Comparison of ENCODE assay signal across 25 cellular contexts in genomic region chr4:17945303-17945702, GRCh38.
A peak's percentile ranks its signal among the peaks of the same experiment; 100 is the strongest.
DNase-seq lines count a peak whose midpoint lies in the region; ATAC-seq, FAIRE-seq and TF ChIP-seq lines count a peak whose summit lies in the region.
"Had no signal": no experiment of that assay in that cellular context is flagged by ENCODE, and none has a peak within 500 bp of the region (broad histone marks: within the 10 kb centered on the region; RNA-seq: fewer than 3 reads in every experiment).

No MANE protein-coding gene starts in this region.

- H2AFZ ChIP-seq in HepG2 (ENCODE audit: low read length), result no peak overlapping the region
- no peak overlapping the region for H2AFZ ChIP-seq in K562 (ENCODE audit: low read depth, low read length)

- H3K36me3 ChIP-seq in HepG2 (replicated peaks in 1 of 2; ENCODE audit: control insufficient read depth in 1 of 2, insufficient read depth in 2 of 2, low read length in 2 of 2) (no peaks in the 10 kb centered on the region), right lobe of liver (no peaks in the 10 kb centered on the region), K562 (ENCODE audit: control insufficient read depth, insufficient read depth, low read length) (peaks cover 11% of the 10 kb centered on the region; the same call in 1 of the 3 replicates)

- TF ChIP-seq EP300 in HepG2 (IDR thresholded peaks at IDR 0.05; ENCODE audit: low read depth in 2 of 2, low read length in 2 of 2) (no peak), HepG2 (CRISPR knock-in tag; IDR thresholded peaks at IDR 0.05; ENCODE audit: borderline replicate concordance) (no peak), K562 (IDR thresholded peaks at IDR 0.05; ENCODE audit: low read length) (no peak)

- no peak overlapping the region for H3K27ac Mint-ChIP-seq in T-cell
- H3K27ac Mint-ChIP-seq: CD14-positive monocyte; CD4-positive, alpha-beta memory T cell; CD4-positive, CD25-positive, alpha-beta regulatory T cell; CD8-positive, alpha-beta memory T cell had no signal

- no peaks in the 10 kb centered on the region for H3K9me3 Mint-ChIP-seq in T-cell
- H3K9me3 Mint-ChIP-seq: CD14-positive monocyte; CD4-positive, alpha-beta memory T cell; CD4-positive, CD25-positive, alpha-beta regulatory T cell; CD8-positive, alpha-beta memory T cell had no signal

- no peak overlapping the region for H3K4me3 Mint-ChIP-seq in T-cell
- H3K4me3 Mint-ChIP-seq: CD14-positive monocyte; CD4-positive, alpha-beta memory T cell; CD4-positive, CD25-positive, alpha-beta regulatory T cell; CD8-positive, alpha-beta memory T cell had no signal

- H3K27ac ChIP-seq in HepG2 (ENCODE audit: extremely low read length, insufficient read depth, low read length) (no peak overlapping the region), right lobe of liver (no peak overlapping the region), K562 (ENCODE audit: extremely low read depth, low read depth, low read length) (no peak overlapping the region)
- H3K27ac ChIP-seq: 22Rv1, BLaER1 had no signal

- no peaks in the 10 kb centered on the region for H3K4me1 Mint-ChIP-seq in T-cell
- H3K4me1 Mint-ChIP-seq: CD14-positive monocyte had no signal

- H3K9ac ChIP-seq in HepG2 (ENCODE audit: insufficient read depth, low read depth, low read length), result no peak overlapping the region
- no peak overlapping the region for H3K9ac ChIP-seq in K562 (ENCODE audit: insufficient read depth in 1 of 2, low read depth in 2 of 2, low read length in 2 of 2)
- H3K9ac ChIP-seq: BLaER1 had no signal

- in situ Hi-C loops in HepG2 (cut with HindIII; ENCODE audit: extremely low pct_ligation_motif_present, low pct_unique_long_range_greater_than_20kb), result no loop called here
- in situ Hi-C loops in K562 (cut with MboI), result no loop called here

- H3K4me1 ChIP-seq in HepG2 (ENCODE audit: insufficient read depth, low read length) (no peaks in the 10 kb centered on the region), right lobe of liver (no peaks in the 10 kb centered on the region), K562 (replicated peaks in 1 of 2; ENCODE audit: control insufficient read depth in 2 of 2, insufficient read depth in 2 of 2, low read length in 2 of 2) (no peaks in the 10 kb centered on the region)
- H3K4me1 ChIP-seq: BLaER1 had no signal

- H3K9me3 ChIP-seq in HepG2 (ENCODE audit: low read length) (no peaks in the 10 kb centered on the region), right lobe of liver (no peaks in the 10 kb centered on the region), K562 (replicated peaks; ENCODE audit: control insufficient read depth, insufficient read depth, low read depth, low read length) (no peaks in the 10 kb centered on the region)
- H3K9me3 ChIP-seq: BE2C, BLaER1 had no signal

- CTCF ChIA-PET in HepG2 (lab: Yijun Ruan, JAX; ENCODE audit: low intra/inter-chr PET ratio, low total read pairs), result no interaction called here
- CTCF ChIA-PET in K562 (lab: Yijun Ruan, JAX; ENCODE audit: low intra/inter-chr PET ratio), result no interaction called here
- CTCF ChIA-PET in T-cell (lab: Charles Lee), result no interaction called here

- TF ChIP-seq CTCF in HepG2 (CRISPR knock-in tag; IDR thresholded peaks at IDR 0.05) (no peak), right lobe of liver (IDR thresholded peaks at IDR 0.05) (no peak), K562 (IDR thresholded peaks at IDR 0.05 in 2 of 3, conservative IDR thresholded peaks at IDR 0.05 in 1 of 3; ENCODE audit: insufficient read depth in 2 of 3, low read depth in 1 of 3, low read length in 3 of 3) (no peak)

- TF ChIP-seq RAD21 in HepG2 (CRISPR knock-in tag; IDR thresholded peaks at IDR 0.05) (no peak), K562 (CRISPR knock-in tag; conservative IDR thresholded peaks at IDR 0.05 in 1 of 2, IDR thresholded peaks at IDR 0.05 in 1 of 2) (no peak)

- 0 out of 2 replicates have a peak, but pooled peaks cover 2% of the 10 kb centered on the region for H4K20me1 ChIP-seq in HepG2 (ENCODE audit: insufficient read depth, low read length)
- no peaks in the 10 kb centered on the region for H4K20me1 ChIP-seq in K562 (replicated peaks; ENCODE audit: control insufficient read depth, insufficient read depth, low read length)
- H4K20me1 ChIP-seq: BLaER1 had no signal

- WGBS in HepG2 (ENCODE audit: low lambda C conversion rate), result 99% methylated on average over 2 of the region's 2 CpGs
- 91% methylated on average over 2 of the region's 2 CpGs for WGBS in right lobe of liver (ENCODE audit: insufficient coverage, low coverage, low lambda C conversion rate, missing lambda C conversion rate)
- WGBS in K562 (ENCODE audit: insufficient coverage, low coverage, missing lambda C conversion rate), result 93% methylated on average over 2 of the region's 2 CpGs

- no peaks in the 10 kb centered on the region for H3K27me3 ChIP-seq in HepG2 (ENCODE audit: control insufficient read depth in 1 of 2, insufficient read depth in 2 of 2, low read length in 2 of 2)
- H3K27me3 ChIP-seq in right lobe of liver, result no peaks in the 10 kb centered on the region
- H3K27me3 ChIP-seq in K562 (ENCODE audit: control insufficient read depth in 2 of 2, insufficient read depth in 2 of 2, low read length in 2 of 2), result no peaks in the 10 kb centered on the region
- H3K27me3 ChIP-seq: BE2C, BLaER1 had no signal

- H3K36me3 Mint-ChIP-seq in T-cell, result peaks cover 26% of the 10 kb centered on the region

- TF ChIP-seq POLR2A in HepG2 (IDR thresholded peaks at IDR 0.05; ENCODE audit: insufficient read depth in 1 of 2, low read depth in 2 of 2, low read length in 2 of 2) (no peak), right lobe of liver (IDR thresholded peaks at IDR 0.05) (no peak), K562 (conservative IDR thresholded peaks at IDR 0.05) (no peak)

- ATAC-seq in HepG2, result no peak
- no peak for ATAC-seq in right lobe of liver
- no peak for ATAC-seq in K562
- no peak for ATAC-seq in T-cell (replicated peaks in 1 of 4)
- ATAC-seq: GM12878 had no signal

- H3K79me2 ChIP-seq in HepG2 (ENCODE audit: insufficient read depth, low read length) (no peaks in the 10 kb centered on the region), K562 (ENCODE audit: control insufficient read depth, insufficient read depth, low read length) (no peaks in the 10 kb centered on the region)

- POLR2A ChIA-PET in HepG2 (lab: Yijun Ruan, JAX) (no interaction called here), K562 (lab: Yijun Ruan, JAX) (no interaction called here), T-cell (lab: Charles Lee) (no interaction called here)

- H3K4me3 ChIP-seq in HepG2 (replicated peaks in 1 of 3; ENCODE audit: insufficient read depth in 1 of 3, low read depth in 2 of 3, low read length in 3 of 3) (no peak overlapping the region), right lobe of liver (no peak overlapping the region), K562 (no peak overlapping the region)
- H3K4me3 ChIP-seq: BLaER1, GM12878 had no signal

- H3K27me3 Mint-ChIP-seq in T-cell, result no peaks in the 10 kb centered on the region
- H3K27me3 Mint-ChIP-seq: CD4-positive, alpha-beta memory T cell; CD4-positive, CD25-positive, alpha-beta regulatory T cell; CD8-positive, alpha-beta memory T cell had no signal

- no TSS peak for BruUV-seq in HepG2 (replicated peaks; lab: Mats Ljungman, UMichigan)
- no TSS peak for BruUV-seq in K562 (replicated peaks; lab: Mats Ljungman, UMichigan)

- no peak overlapping the region for H3K4me2 ChIP-seq in HepG2 (ENCODE audit: low read depth, low read length)
- H3K4me2 ChIP-seq in K562 (ENCODE audit: insufficient read depth, low read length), result no peak overlapping the region
- H3K4me2 ChIP-seq: BLaER1 had no signal

- DNase-seq in HepG2 (ENCODE audit: low spot score) (no peak), right lobe of liver (no peak), K562 (ENCODE audit: extremely low read depth in 1 of 4, low spot score in 3 of 4) (no peak), T-cell (no peak), NCI-H187 treated with DMSO at 0.1 percent for 48 hours (lab: John Stamatoyannopoulos, UW) (no peak)
- DNase-seq: ACHN; BE2C; C1 segment of cervical spinal cord; CD4-positive, alpha-beta memory T cell; CD4-positive, CD25-positive, alpha-beta regulatory T cell; CD8-positive, alpha-beta memory T cell; COR-L47; DMS 273 treated with DMSO at 0.1 percent for 48 hours; DMS153; DMS53; DMS79; DND-41; EL; GDM1 had no signal

- no peaks in the 10 kb centered on the region for H3K9me1 ChIP-seq in K562 (ENCODE audit: control insufficient read depth, insufficient read depth, low read length)

- FAIRE-seq in HepG2 (lab: Jason Lieb, UNC), result no peak
- no peak for FAIRE-seq in K562 (lab: Jason Lieb, UNC)
- FAIRE-seq: GM12878, GM12892, GM18507 had no signal

- intact Hi-C loops in HepG2 (cut with micrococcal nuclease; ENCODE audit: unreplicated experiment), result no loop called here
- intact Hi-C loops in right lobe of liver (cut with DNase I), result no loop called here
- intact Hi-C loops in K562 (cut with micrococcal nuclease), result no loop called here

TF ChIP-seq in HepG2, 621 proteins besides CTCF, POLR2A, EP300 and RAD21:
- peak; percentile 88 to 95 for TF ChIP-seq MAFK (conservative IDR thresholded peaks at IDR 0.05 in 1 of 2, IDR thresholded peaks at IDR 0.05 in 1 of 2; ENCODE audit: low read length in 2 of 2)
- TF ChIP-seq MED13 (CRISPR knock-in tag; IDR thresholded peaks at IDR 0.05), result no peak
- TF ChIP-seq MAFF (IDR thresholded peaks at IDR 0.05; ENCODE audit: low read depth, low read length), result peak; percentile 92

TF ChIP-seq in K562, 482 proteins besides CTCF, POLR2A, EP300 and RAD21 (continues in another document):
- TF ChIP-seq ZNF316 (IDR thresholded peaks at IDR 0.05) (peak; percentile 86), YBX1 (IDR thresholded peaks at IDR 0.05) (no peak), ZNF253 (CRISPR knock-in tag; conservative IDR thresholded peaks at IDR 0.05) (no peak)

Comparison
In these comparisons a context has a peak if more than half of its experiments do, and no peak if none do; other contexts are left out.
1. Of the 241 proteins assayed by ChIP-seq in both HepG2 and K562: peak only in HepG2: none; only in K562: MAFG; in both: MAFF and MAFK; in neither: 238.